Comparison of ENCODE assay signal across 10 cellular contexts in the genomic region with DNA sequence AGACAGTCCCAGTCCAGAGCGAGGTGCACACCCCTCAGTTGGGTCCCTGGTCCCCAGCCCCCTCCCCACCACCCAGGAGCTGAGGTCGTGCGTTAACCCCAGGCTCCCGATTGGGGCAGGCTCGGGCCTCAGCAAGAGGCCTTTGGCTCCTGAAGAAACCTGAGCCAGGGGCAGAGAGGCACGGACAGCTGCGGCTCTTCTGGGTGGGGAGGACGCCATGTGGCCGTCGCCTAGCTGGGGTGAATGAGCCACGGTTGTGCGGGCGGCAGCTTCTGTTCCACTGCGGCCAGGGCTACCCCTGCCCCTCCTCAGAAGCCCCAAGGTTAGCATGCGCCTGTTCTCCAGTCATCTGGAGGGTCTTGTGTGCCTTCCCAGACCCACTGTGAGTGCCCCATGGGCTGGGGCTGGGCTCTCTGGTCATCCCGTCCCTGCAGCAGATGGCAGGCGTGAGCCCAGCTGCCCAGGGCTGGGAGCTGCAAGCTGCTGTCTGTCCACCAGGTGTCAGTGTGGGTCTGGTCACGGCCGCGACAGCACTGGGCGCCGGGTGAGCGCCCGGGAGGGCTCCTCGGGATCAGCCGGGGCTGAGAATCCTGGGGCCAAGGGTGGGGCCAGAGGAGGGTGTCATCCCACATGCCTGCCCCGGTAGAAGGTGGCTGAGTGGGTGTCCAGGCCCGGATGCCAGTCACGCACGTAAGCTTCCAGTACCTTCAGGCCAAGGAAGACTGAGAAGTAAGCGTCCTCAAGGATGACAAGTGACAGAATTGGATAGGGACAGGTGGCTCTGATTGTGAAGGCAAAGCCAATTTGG. TPM values are rescaled to one million over a fixed set of nuclear protein-coding genes. Genes with fewer than 3 reads are reported as not detected.
DNase-seq lines count a peak whose midpoint lies in the region; ATAC-seq and TF ChIP-seq lines count a peak whose summit lies in the region.
"Had no signal": no experiment of that assay in that cellular context is flagged by ENCODE, and none has a peak within 500 bp of the region (broad histone marks: within the 10 kb centered on the region; RNA-seq: fewer than 3 reads in every experiment).

No MANE protein-coding gene starts in this region.

- H3K4me2 ChIP-seq in OCI-LY7 (ENCODE audit: low read length): no peak overlapping the region
- no peak overlapping the region for H3K4me2 ChIP-seq in neural progenitor cell
- H3K4me2 ChIP-seq: BLaER1 treated with 17β-estradiol and CSF1 and Interleukin-3, amounts not matched to agents 10 nM and 100 nM had no signal

- no TSS peak for BruUV-seq in OCI-LY7 (replicated peaks; lab: Mats Ljungman, UMichigan)

- H3K9ac ChIP-seq in neural progenitor cell: no peak overlapping the region
- H3K9ac ChIP-seq: BLaER1 treated with 17β-estradiol and CSF1 and Interleukin-3, amounts not matched to agents 10 nM and 100 nM had no signal

- H3K27me3 ChIP-seq in neural progenitor cell (no peaks in the 10 kb centered on the region), suprapubic skin (peaks cover 6% of the 10 kb centered on the region)

- TF ChIP-seq EP300 in suprapubic skin (IDR thresholded peaks at IDR 0.05): no peak

- H3K4me3 ChIP-seq in OCI-LY7 (ENCODE audit: low read depth, low read length, poor library complexity, severe bottlenecking) (no peak overlapping the region), neural progenitor cell (no peak overlapping the region), suprapubic skin (no peak overlapping the region)
- H3K4me3 ChIP-seq: BLaER1 treated with 17β-estradiol and CSF1 and Interleukin-3, amounts not matched to agents 10 nM and 100 nM had no signal

- TF ChIP-seq POLR2A in suprapubic skin (IDR thresholded peaks at IDR 0.05): no peak

- TF ChIP-seq CTCF in OCI-LY7 (conservative IDR thresholded peaks at IDR 0.05; ENCODE audit: low read length) (peak; percentile 77), neural progenitor cell (IDR thresholded peaks at IDR 0.05) (peak; percentile 74), suprapubic skin (IDR thresholded peaks at IDR 0.05) (peak; percentile 4 to 77)

- H2AFZ ChIP-seq in OCI-LY7 (ENCODE audit: low read length) (no peak overlapping the region), neural progenitor cell (replicated peaks) (no peak overlapping the region)

- H3F3A ChIP-seq in neural progenitor cell (ENCODE audit: low read depth): no peaks in the 10 kb centered on the region

- CTCF ChIA-PET in OCI-LY7 (lab: Charles Lee; ENCODE audit: unreplicated experiment): interaction anchor here (0.5 to 1.0 kb wide), 2 partner anchors 128 to 187 kb away, joined by 3 to 9 read pairs; no protein-coding TSS in a partner anchor

- intact Hi-C loops in OCI-LY7 (cut with micrococcal nuclease; ENCODE audit: unreplicated experiment): loop anchor here (1.0 kb wide), 2 partner anchors 110 to 130 kb away; no protein-coding TSS in a partner anchor

- H3K4me1 ChIP-seq in OCI-LY7 (ENCODE audit: insufficient read depth, low read length, poor library complexity, severe bottlenecking) (no peaks in the 10 kb centered on the region), neural progenitor cell (no peaks in the 10 kb centered on the region), suprapubic skin (no peaks in the 10 kb centered on the region)
- H3K4me1 ChIP-seq: BLaER1 treated with 17β-estradiol and CSF1 and Interleukin-3, amounts not matched to agents 10 nM and 100 nM had no signal

- no peaks in the 10 kb centered on the region for H3K4me1 Mint-ChIP-seq in activated T-cell treated with anti-CD3 and anti-CD28 coated beads, Interleukin-2, amount 50 U/mL, for 24 hours (ENCODE audit: low read depth)
- peaks cover 7% of the 10 kb centered on the region for H3K4me1 Mint-ChIP-seq in neural progenitor cell

- 36% methylated on average over 20 of the region's 31 CpGs for WGBS in suprapubic skin

- no peaks in the 10 kb centered on the region for H3K9me2 ChIP-seq in OCI-LY7 (ENCODE audit: insufficient read depth, low read length)

- H3K36me3 Mint-ChIP-seq in activated T-cell treated with anti-CD3 and anti-CD28 coated beads, Interleukin-2, amount 50 U/mL, for 24 hours (ENCODE audit: low read depth): no peaks in the 10 kb centered on the region
- H3K36me3 Mint-ChIP-seq in neural progenitor cell: no peaks in the 10 kb centered on the region

- H3K79me2 ChIP-seq in OCI-LY7 (ENCODE audit: insufficient read depth, low read depth, low read length): no peaks in the 10 kb centered on the region
- H3K79me2 ChIP-seq in neural progenitor cell (ENCODE audit: low read depth): no peaks in the 10 kb centered on the region

- POLR2A ChIA-PET in OCI-LY7 (lab: Charles Lee): no interaction called here

- ATAC-seq in HG02981 (IDR thresholded peaks at IDR 0.05; ENCODE audit: unreplicated experiment): peak; percentile 60

- no peak overlapping the region for H3K27ac Mint-ChIP-seq in activated T-cell treated with anti-CD3 and anti-CD28 coated beads, Interleukin-2, amount 50 U/mL, for 24 hours
- H3K27ac Mint-ChIP-seq in neural progenitor cell: no peak overlapping the region

- DNase-seq in NCI-H1436 (lab: John Stamatoyannopoulos, UW) (peak; percentile 62), NCI-H1436 treated with DMSO at 0.1 percent for 48 hours (lab: John Stamatoyannopoulos, UW) (no peak), OCI-LY7 (ENCODE audit: low spot score) (peak; percentile 39), fibroblast of peridontal ligament (ENCODE audit: extremely low read depth) (peak; percentile 50), neural progenitor cell (ENCODE audit: low spot score) (peak; percentile 81), suprapubic skin (ENCODE audit: low spot score in 2 of 2) (peak in 1 of 2 donors; percentile 80)
- peak; percentile 77 for DNase-seq in activated T-cell treated with anti-CD3 and anti-CD28 coated beads, Interleukin-2, amount 50 U/mL, for 24 hours

- H3K4me3 Mint-ChIP-seq in activated T-cell treated with anti-CD3 and anti-CD28 coated beads, Interleukin-2, amount 50 U/mL, for 24 hours: no peak overlapping the region
- no peak overlapping the region for H3K4me3 Mint-ChIP-seq in neural progenitor cell

- H3K27me3 Mint-ChIP-seq in activated T-cell treated with anti-CD3 and anti-CD28 coated beads, Interleukin-2, amount 50 U/mL, for 24 hours: peaks cover 23% of the 10 kb centered on the region
- peaks cover 5% of the 10 kb centered on the region for H3K27me3 Mint-ChIP-seq in neural progenitor cell (ENCODE audit: insufficient read depth, low read depth)

- H4K20me1 ChIP-seq in OCI-LY7 (ENCODE audit: insufficient read depth, low read length): no peaks in the 10 kb centered on the region
- H4K20me1 ChIP-seq in neural progenitor cell (ENCODE audit: low read depth): no peaks in the 10 kb centered on the region

- H3K36me3 ChIP-seq in OCI-LY7 (ENCODE audit: insufficient read depth, low read length) (no peaks in the 10 kb centered on the region), neural progenitor cell (no peaks in the 10 kb centered on the region), suprapubic skin (no peaks in the 10 kb centered on the region)
- H3K36me3 ChIP-seq: BLaER1 treated with 17β-estradiol and CSF1 and Interleukin-3, amounts not matched to agents 10 nM and 100 nM had no signal

- no peak overlapping the region for H3K27ac ChIP-seq in OCI-LY7 (ENCODE audit: low read depth, low read length, poor library complexity, severe bottlenecking)
- no peak overlapping the region for H3K27ac ChIP-seq in neural progenitor cell
- H3K27ac ChIP-seq in suprapubic skin: no peak overlapping the region
- H3K27ac ChIP-seq: BLaER1 treated with 17β-estradiol and CSF1 and Interleukin-3, amounts not matched to agents 10 nM and 100 nM had no signal

- H3K9me3 ChIP-seq in OCI-LY7 (ENCODE audit: low read length) (no peaks in the 10 kb centered on the region), neural progenitor cell (ENCODE audit: low read depth) (no peaks in the 10 kb centered on the region), suprapubic skin (no peaks in the 10 kb centered on the region)
- H3K9me3 ChIP-seq: BLaER1 treated with 17β-estradiol and CSF1 and Interleukin-3, amounts not matched to agents 10 nM and 100 nM had no signal

- H3K9me3 Mint-ChIP-seq in activated T-cell treated with anti-CD3 and anti-CD28 coated beads, Interleukin-2, amount 50 U/mL, for 24 hours: no peaks in the 10 kb centered on the region
- peaks cover 15% of the 10 kb centered on the region for H3K9me3 Mint-ChIP-seq in neural progenitor cell

RNA-seq across cellular contexts. Expression of a gene that starts 21.9 kb away (rescaled TPM):
- total RNA-seq in OCI-LY7 (2014; rRNA removed; shearing (Covaris generic)): not detected in 2 replicates
- total RNA-seq in OCI-LY7 (2022): not detected in 2 replicates
- 0.59 TPM in 1 of 2 replicates, not detected in the other for total RNA-seq in neural progenitor cell (ENCODE audit: low replicate concordance)
- not detected for total RNA-seq in suprapubic skin
- total RNA-seq: mononuclear cell had no signal

RNA-seq across cellular contexts. Expression of a gene that starts 44.6 kb away (rescaled TPM):
- not detected in 2 replicates for total RNA-seq in OCI-LY7 (2014; rRNA removed; shearing (Covaris generic))
- not detected in 2 replicates for total RNA-seq in OCI-LY7 (2022)
- 0.37 TPM in 1 of 2 replicates, not detected in the other for total RNA-seq in neural progenitor cell (ENCODE audit: low replicate concordance)
- 100 to 1,000 TPM in 1 of 4 donors, 10 to 100 TPM in 3; 24.9 to 108 (median 67.3) TPM for total RNA-seq in suprapubic skin
- total RNA-seq: mononuclear cell had no signal

RNA-seq across cellular contexts. Expression of a gene that starts 59.6 kb away (rescaled TPM):
- total RNA-seq in OCI-LY7 (2014; rRNA removed; shearing (Covaris generic)): 20.6 and 29.7 TPM in 2 replicates
- total RNA-seq in OCI-LY7 (2022) (12.0 and 13.9 TPM in 2 replicates), neural progenitor cell (ENCODE audit: low replicate concordance) (15.2 and 22.2 TPM in 2 replicates), suprapubic skin (10 to 100 TPM; 16.4 to 33.2 (median 29.3) TPM)

Comparison
In these comparisons a context has a peak if more than half of its experiments do, and no peak if none do; other contexts are left out.
1. RNA of a gene that starts 44.6 kb away (total RNA-seq): 24.9 to 108 TPM in suprapubic skin; not detected in OCI-LY7 and 0.37 TPM in neural progenitor cell; every median in the first group is over 10 times any median in the second.
2. Peak in every context shown above with its lines, with median percentiles within 50 percentile points of each other: CTCF ChIP-seq.